In the genomic region with DNA sequence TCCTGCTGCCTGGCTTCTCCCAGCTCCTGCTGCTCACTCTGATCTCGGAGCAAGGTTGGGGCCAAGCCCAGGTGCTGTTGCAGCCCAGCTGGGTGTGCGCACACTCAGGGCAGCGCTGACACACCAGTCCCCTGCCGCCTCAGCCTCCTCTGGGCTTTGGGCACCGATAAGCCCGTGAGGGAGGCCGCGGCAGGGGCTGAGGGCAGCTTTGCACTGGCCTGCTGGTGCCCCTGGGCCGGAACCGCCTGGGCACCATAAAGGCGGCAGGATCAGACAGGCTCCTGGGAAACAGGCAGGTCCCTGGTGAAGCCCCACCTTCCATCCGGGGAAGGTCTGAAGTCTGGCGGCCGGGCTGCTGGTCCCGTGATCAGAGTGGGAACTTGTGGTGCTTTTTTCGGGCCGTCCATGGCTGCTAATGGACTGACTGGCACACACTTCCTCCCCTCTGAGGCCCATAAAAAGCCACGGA, we compare ENCODE assay signal across 8 cellular contexts. TPM values are rescaled to one million over a fixed set of nuclear protein-coding genes. Genes with fewer than 3 reads are reported as not detected.
DNase-seq lines count a peak whose midpoint lies in the region; ATAC-seq and TF ChIP-seq lines count a peak whose summit lies in the region.

No MANE protein-coding gene starts in this region.

- H3K9me3 ChIP-seq in SJCRH30 (replicated peaks) (no peaks in the 10 kb centered on the region), sigmoid colon (no peaks in the 10 kb centered on the region)

- 7 to 28% methylated on average over 18 of the region's 18 CpGs for WGBS in sigmoid colon, 2 donors

- no peaks in the 10 kb centered on the region for H3K36me3 ChIP-seq in SJCRH30
- H3K36me3 ChIP-seq in sigmoid colon, result no peaks in the 10 kb centered on the region

- H3K27ac ChIP-seq in SJCRH30, result no peak overlapping the region
- H3K27ac ChIP-seq in sigmoid colon, result no peak overlapping the region

- DNase-seq in GM03348 (ENCODE audit: low spot score) (peak; percentile 3), SJCRH30 (no peak), globus pallidus (ENCODE audit: low spot score) (peak; percentile 16), sigmoid colon (no peak), middle frontal gyrus (ENCODE audit: extremely low spot score, low spot score) (no peak), occipital lobe (lab: John Stamatoyannopoulos, UW) (no peak)

- TF ChIP-seq CTCF in sigmoid colon (IDR thresholded peaks at IDR 0.05), result no peak

- no peak for TF ChIP-seq EP300 in sigmoid colon (IDR thresholded peaks at IDR 0.05)

- H3K4me3 ChIP-seq in SJCRH30 (peak overlapping the region; percentile 38), sigmoid colon (peak overlapping the region; percentile 20 to 48 (median 40))

- TF ChIP-seq POLR2A in sigmoid colon (IDR thresholded peaks at IDR 0.05), result no peak

- intact Hi-C loops in sigmoid colon (cut with DNase I), result loop anchor here (5.0 to 10.0 kb wide), 2 partner anchors 502 to 545 kb away; no protein-coding TSS in a partner anchor

- H3K4me1 ChIP-seq in SJCRH30, result no peaks in the 10 kb centered on the region
- H3K4me1 ChIP-seq in sigmoid colon, result peaks cover 0 to 14% (median 12%) of the 10 kb centered on the region in 4 donors

- ATAC-seq in HG02970 (IDR thresholded peaks at IDR 0.05; ENCODE audit: low FRiP score, unreplicated experiment) (no peak), GM18870 (IDR thresholded peaks at IDR 0.05; ENCODE audit: unreplicated experiment) (no peak)

- H3K27me3 ChIP-seq in SJCRH30 (no peaks in the 10 kb centered on the region), sigmoid colon (peaks cover 0 to 12% (median 0%) of the 10 kb centered on the region in 3 donors)

RNA-seq across cellular contexts. Expression of gene EML6, which starts 14.1 kb away (rescaled TPM):
- total RNA-seq in SJCRH30 (2014; rRNA removed; shearing (Covaris generic)), result 1.0 and 2.2 TPM in 2 replicates
- total RNA-seq in sigmoid colon, result 1 to 10 TPM in 3 of 4 donors, under 1 TPM in 1; 0.66 to 1.9 (median 1.2) TPM
- polyA plus RNA-seq in sigmoid colon, result 1 to 10 TPM in 2 of 3 donors, under 1 TPM in 1; 0.46 to 2.2 (median 1.2) TPM
- total RNA-seq in occipital lobe, result 12.9 TPM

Comparison
In these comparisons a context has a peak if more than half of its experiments do, and no peak if none do; other contexts are left out.
1. DNase-seq: peak in GM03348 (single experiment) and globus pallidus (single experiment); none in SJCRH30 (0 of 2), sigmoid colon (single experiment), middle frontal gyrus (single experiment) and occipital lobe (single experiment).